9 cellular contexts compared by ENCODE assay signal in the genomic region with DNA sequence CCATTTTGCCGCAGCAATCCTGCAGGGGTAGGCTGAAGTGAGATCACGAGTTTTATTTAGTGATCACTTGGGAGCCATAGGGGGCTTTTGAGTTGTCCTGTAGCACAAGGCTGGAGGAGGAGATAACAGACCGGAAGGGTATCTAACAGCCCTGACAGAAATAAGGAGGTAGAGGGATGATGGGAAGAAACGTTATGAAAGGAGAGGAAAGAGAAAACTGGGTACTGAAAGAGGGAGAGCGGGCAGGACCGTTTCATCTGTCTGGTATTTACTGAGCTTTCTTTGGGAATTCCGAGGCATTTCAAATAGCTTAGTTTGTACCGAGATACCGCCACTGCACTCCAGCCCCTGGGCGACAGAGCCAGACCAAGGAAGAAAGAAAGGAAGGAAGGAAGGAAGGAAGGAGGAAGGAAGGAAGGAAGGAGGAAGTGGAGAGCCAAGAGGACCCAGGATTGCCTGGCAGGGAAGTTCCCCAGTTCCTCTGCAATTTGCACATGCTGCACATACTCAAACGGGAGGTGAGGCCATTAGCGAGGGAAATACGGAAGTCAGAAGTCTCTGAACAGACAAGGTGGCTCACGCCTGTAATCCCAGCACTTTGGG. TPM values are rescaled to one million over a fixed set of nuclear protein-coding genes. Genes with fewer than 3 reads are reported as not detected.
A peak's percentile ranks its signal among the peaks of the same experiment; 100 is the strongest.
DNase-seq lines count a peak whose midpoint lies in the region; ATAC-seq and TF ChIP-seq lines count a peak whose summit lies in the region.
"Had no signal": no experiment of that assay in that cellular context is flagged by ENCODE, and none has a peak within 500 bp of the region (broad histone marks: within the 10 kb centered on the region; RNA-seq: fewer than 3 reads in every experiment).

No MANE protein-coding gene starts in this region.

- H3K36me3 ChIP-seq in BLaER1 treated with 17β-estradiol and CSF1 and Interleukin-3, amounts not matched to agents 10 nM and 100 nM, result peaks cover 1 to 15% (median 13%) of the 10 kb centered on the region in 11 experiments; a peak in 19 of 22 replicates
- peaks cover 7% of the 10 kb centered on the region for H3K36me3 ChIP-seq in upper lobe of right lung
- H3K36me3 ChIP-seq in WERI-Rb-1, result peaks cover 11% of the 10 kb centered on the region

- DNase-seq in HFF-Myc (ENCODE audit: extremely low read depth, low read depth) (no peak), amniotic epithelial cell (ENCODE audit: low read depth) (peak; percentile 31), lower leg skin (ENCODE audit: low spot score in 2 of 2) (no peak), upper lobe of right lung (no peak), SK-N-DZ (ENCODE audit: low spot score) (no peak), WERI-Rb-1 (no peak), mesenteric fat pad (ENCODE audit: low spot score) (no peak)

- no peak for TF ChIP-seq CTCF in HFF-Myc (IDR thresholded peaks at IDR 0.05; ENCODE audit: low read depth, low read length, missing control alignments)
- TF ChIP-seq CTCF in lower leg skin (IDR thresholded peaks at IDR 0.05), result no peak
- TF ChIP-seq CTCF in upper lobe of right lung (IDR thresholded peaks at IDR 0.05), result no peak
- TF ChIP-seq CTCF in WERI-Rb-1 (IDR thresholded peaks at IDR 0.05; ENCODE audit: low read depth, low read length), result no peak

- no peak for TF ChIP-seq POLR2A in lower leg skin (IDR thresholded peaks at IDR 0.05)

- intact Hi-C loops in lower leg skin (cut with DNase I; ENCODE audit: low total_unique reads) (no loop called here), upper lobe of right lung (cut with DNase I) (no loop called here)

- WGBS in lower leg skin, 2 donors, result 59 to 68% methylated on average over 14 of the region's 14 CpGs

- H3K27me3 ChIP-seq in BLaER1 treated with 17β-estradiol and CSF1 and Interleukin-3, amounts not matched to agents 10 nM and 100 nM, result no peaks in the 10 kb centered on the region; a peak in 1 of 22 replicates
- H3K27me3 ChIP-seq in upper lobe of right lung (no peaks in the 10 kb centered on the region), WERI-Rb-1 (ENCODE audit: insufficient read depth, low read depth, severe bottlenecking) (no peaks in the 10 kb centered on the region)

- H3K9ac ChIP-seq in BLaER1 treated with 17β-estradiol and CSF1 and Interleukin-3, amounts not matched to agents 10 nM and 100 nM, result peak overlapping the region; percentile 68 to 88 (median 81); a peak in 21 of 22 replicates

- H3K4me2 ChIP-seq in BLaER1 treated with 17β-estradiol and CSF1 and Interleukin-3, amounts not matched to agents 10 nM and 100 nM, result peak overlapping the region; percentile 94 to 100 (median 99)

- H3K27ac ChIP-seq in BLaER1 treated with 17β-estradiol and CSF1 and Interleukin-3, amounts not matched to agents 10 nM and 100 nM, result peak overlapping the region in 9 of 11 experiments; percentile 6 to 71 (median 59); a peak in 14 of 22 replicates
- H3K27ac ChIP-seq in upper lobe of right lung, result peak overlapping the region; percentile 70
- H3K27ac ChIP-seq in WERI-Rb-1, result no peak overlapping the region

- H3K4me3 ChIP-seq in BLaER1 treated with 17β-estradiol and CSF1 and Interleukin-3, amounts not matched to agents 10 nM and 100 nM, result peak overlapping the region; percentile 69 to 83 (median 79)
- H3K4me3 ChIP-seq in HFF-Myc (replicated peaks; ENCODE audit: low read depth, low read length) (peak overlapping the region; percentile 53), lower leg skin (ENCODE audit: low read depth, poor library complexity, severe bottlenecking) (peak overlapping the region; percentile 8), upper lobe of right lung (peak overlapping the region; percentile 81), WERI-Rb-1 (ENCODE audit: low read depth, low read length) (no peak overlapping the region)

- peaks cover 45 to 57% (median 53%) of the 10 kb centered on the region in 10 experiments for H3K4me1 ChIP-seq in BLaER1 treated with 17β-estradiol and CSF1 and Interleukin-3, amounts not matched to agents 10 nM and 100 nM
- H3K4me1 ChIP-seq in upper lobe of right lung, result peaks cover 25% of the 10 kb centered on the region

- no peak for ATAC-seq in upper lobe of right lung

- H3K9me3 ChIP-seq in BLaER1 treated with 17β-estradiol and CSF1 and Interleukin-3, amounts not matched to agents 10 nM and 100 nM (replicated peaks in 1 of 11), result no peaks in the 10 kb centered on the region
- no peaks in the 10 kb centered on the region for H3K9me3 ChIP-seq in upper lobe of right lung
- H3K9me3 ChIP-seq in WERI-Rb-1 (ENCODE audit: severe bottlenecking), result no peaks in the 10 kb centered on the region

- peaks cover 0 to 25% (median 9%) of the 10 kb centered on the region in 11 experiments; a peak in 10 of 22 replicates for H4K20me1 ChIP-seq in BLaER1 treated with 17β-estradiol and CSF1 and Interleukin-3, amounts not matched to agents 10 nM and 100 nM

RNA-seq across cellular contexts. Expression of a gene that starts 0.9 kb away (rescaled TPM):
- total RNA-seq in lower leg skin, result 10 to 100 TPM; 11.6 to 23.5 (median 18.7) TPM
- total RNA-seq in upper lobe of right lung, result 44.4 TPM
- polyA plus RNA-seq in SK-N-DZ (2014; cell fraction: cytosol; rRNA removed), result 3.7 and 4.1 TPM in 2 replicates
- polyA plus RNA-seq in SK-N-DZ (2014; cell fraction: nucleus; rRNA removed), result 1.8 and 2.4 TPM in 2 replicates
- 40.6 TPM for total RNA-seq in mesenteric fat pad

RNA-seq across cellular contexts. Expression of a gene that starts 43.7 kb away (rescaled TPM):
- 10 to 100 TPM; 30.9 to 44.9 (median 36.0) TPM for total RNA-seq in lower leg skin
- total RNA-seq in upper lobe of right lung, result 40.1 TPM
- 13.1 and 17.3 TPM in 2 replicates for polyA plus RNA-seq in SK-N-DZ (2014; cell fraction: cytosol; rRNA removed)
- polyA plus RNA-seq in SK-N-DZ (2014; cell fraction: nucleus; rRNA removed), result 9.5 and 13.6 TPM in 2 replicates
- total RNA-seq in mesenteric fat pad, result 31.7 TPM

RNA-seq across cellular contexts. Expression of a gene that starts 44.2 kb away (rescaled TPM):
- total RNA-seq in lower leg skin, result not detected
- 0.06 TPM for total RNA-seq in upper lobe of right lung
- not detected in 2 replicates for polyA plus RNA-seq in SK-N-DZ (2014; cell fraction: cytosol; rRNA removed)
- polyA plus RNA-seq in SK-N-DZ (2014; cell fraction: nucleus; rRNA removed), result not detected in 2 replicates
- total RNA-seq in mesenteric fat pad, result not detected
- total RNA-seq: HT1080 had no signal
